In the genomic region with DNA sequence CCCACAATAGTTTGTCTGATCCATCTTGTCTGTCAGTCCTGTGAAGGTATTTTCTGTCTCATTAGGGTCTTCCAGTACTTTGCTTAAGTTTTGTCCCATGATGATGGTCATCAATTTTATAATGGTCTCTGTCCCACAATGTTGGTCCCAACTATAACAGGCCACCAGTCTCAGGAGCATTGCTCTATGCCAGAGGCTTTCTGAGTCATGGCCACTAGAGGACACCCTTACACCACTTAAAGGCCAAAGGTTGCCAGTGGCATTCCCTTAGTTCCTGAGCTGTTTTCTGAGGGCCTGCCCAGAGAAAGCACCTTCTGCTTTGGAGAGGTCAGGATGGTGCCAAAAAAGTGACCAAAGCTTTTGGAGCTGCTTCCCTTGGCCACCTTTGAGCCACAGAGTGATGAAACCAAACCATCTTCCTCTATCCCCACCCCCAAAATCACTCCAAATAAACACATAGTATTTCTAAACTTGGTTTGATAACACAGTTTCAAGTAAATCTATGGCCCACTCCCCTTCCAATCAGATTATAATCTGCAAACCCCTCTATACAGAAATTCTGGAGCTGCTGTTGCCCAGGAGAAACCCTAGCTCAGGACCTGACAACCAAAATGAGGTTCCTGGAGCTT, we compare ENCODE assay signal across 8 cellular contexts. TPM values are rescaled to one million over a fixed set of nuclear protein-coding genes. Genes with fewer than 3 reads are reported as not detected.
DNase-seq lines count a peak whose midpoint lies in the region; ATAC-seq, FAIRE-seq and TF ChIP-seq lines count a peak whose summit lies in the region.

No MANE protein-coding gene starts in this region.

- peak; percentile 89 for TF ChIP-seq CTCF in AG04449 (IDR thresholded peaks at IDR 0.05; ENCODE audit: insufficient read depth, low read length, missing control alignments)

- no peak overlapping the region for H3K27ac ChIP-seq in effector memory CD4-positive, alpha-beta T cell (ENCODE audit: insufficient read depth, low read length, poor library complexity, severe bottlenecking)
- H3K27ac ChIP-seq in substantia nigra (ENCODE audit: low read depth, low read length, poor library complexity, severe bottlenecking) = no peak overlapping the region

- no peak for TF ChIP-seq POLR2A in GM12891 (IDR thresholded peaks at IDR 0.05; ENCODE audit: low read depth, low read length)

- H3K27me3 ChIP-seq in effector memory CD4-positive, alpha-beta T cell (replicated peaks; ENCODE audit: control insufficient read depth, insufficient read depth, low read length, poor library complexity, severe bottlenecking) = no peaks in the 10 kb centered on the region

- H3K4me3 ChIP-seq in AG04449 (ENCODE audit: low read depth, low read length) = no peak overlapping the region
- no peak overlapping the region for H3K4me3 ChIP-seq in effector memory CD4-positive, alpha-beta T cell (ENCODE audit: insufficient read depth, low read depth, low read length, poor library complexity, severe bottlenecking)

- H3K4me1 ChIP-seq in effector memory CD4-positive, alpha-beta T cell (ENCODE audit: control insufficient read depth, insufficient read depth, low read length, poor library complexity, severe bottlenecking) = no peaks in the 10 kb centered on the region

- peak; percentile 72 for ATAC-seq in HG02938 (IDR thresholded peaks at IDR 0.05; ENCODE audit: unreplicated experiment)

- no peaks in the 10 kb centered on the region for H3K9me3 ChIP-seq in effector memory CD4-positive, alpha-beta T cell (ENCODE audit: control insufficient read depth, low read length)

- no peaks in the 10 kb centered on the region for H3K36me3 ChIP-seq in effector memory CD4-positive, alpha-beta T cell (ENCODE audit: control insufficient read depth, insufficient read depth, low read length)

- CTCF ChIA-PET in AG04449 (lab: Yijun Ruan, JAX) = interaction anchor here (0.6 to 15.9 kb wide), 60 partner anchors 10 to 909 kb away, joined by 3 to 1552 read pairs (median 4); a partner anchor contains a TSS

- peak; percentile 21 for DNase-seq in AG04449 (ENCODE audit: low read depth, low spot score)
- DNase-seq in GM12891 (ENCODE audit: insufficient read length, low spot score) = peak; percentile 31
- peak; percentile 23 for DNase-seq in NCI-H2029 treated with DMSO at 0.1 percent for 48 hours (lab: John Stamatoyannopoulos, UW)
- DNase-seq in activated CD4-positive, alpha-beta T cell treated with anti-CD3 and anti-CD28 coated beads for 1 hour = peak; percentile 16
- peak; percentile 16 to 34 (median 17) for DNase-seq in effector memory CD4-positive, alpha-beta T cell
- DNase-seq in medulla oblongata (ENCODE audit: extremely low spot score) = peak; percentile 88
- DNase-seq in substantia nigra (lab: John Stamatoyannopoulos, UW) = peak in 37 of 49 donors; percentile 7 to 70 (median 35)

- peak; percentile 86 for FAIRE-seq in GM12891 (lab: Jason Lieb, UNC)

- POLR2A ChIA-PET in AG04449 (lab: Yijun Ruan, JAX) = interaction anchor here (1.7 kb wide), 1 partner anchor 92 kb away, joined by 16 read pairs; no protein-coding TSS in a partner anchor

TF ChIP-seq in GM12891, 5 proteins besides CTCF, POLR2A, EP300 and RAD21:
- TF ChIP-seq PAX5 (IDR thresholded peaks at IDR 0.05; ENCODE audit: insufficient read depth, low read length, severe bottlenecking) = no peak
- no peak for TF ChIP-seq POLR2AphosphoS5 (IDR thresholded peaks at IDR 0.05; ENCODE audit: low read depth, low read length)
- TF ChIP-seq POU2F2 (IDR thresholded peaks at IDR 0.05; ENCODE audit: low read depth, low read length) = no peak
- no peak for TF ChIP-seq TAF1 (IDR thresholded peaks at IDR 0.05; ENCODE audit: low read depth, low read length)
- no peak for TF ChIP-seq SPI1 (IDR thresholded peaks at IDR 0.05; ENCODE audit: low read depth, low read length)
TF ChIP-seq in GM12891: peak in this region for 0.

RNA-seq across cellular contexts. Expression of a gene that starts 19.3 kb away (rescaled TPM):
- 350 TPM for polyA plus RNA-seq in GM12891 (2012; ENCODE audit: low read depth, missing spikeins)

RNA-seq across cellular contexts. Expression of a gene that starts 41.2 kb away (rescaled TPM):
- not detected for polyA plus RNA-seq in GM12891 (2012; ENCODE audit: low read depth, missing spikeins)

Comparison
In these comparisons a context has a peak if more than half of its experiments do, and no peak if none do; other contexts are left out.
1. DNase-seq: peak in every context shown above with its lines; median percentile 88 in medulla oblongata; 35 in substantia nigra; 31 in GM12891; 23 in NCI-H2029 treated with DMSO at 0.1 percent for 48 hours; 21 in AG04449; 17 in effector memory CD4-positive, alpha-beta T cell; 16 in activated CD4-positive, alpha-beta T cell treated with anti-CD3 and anti-CD28 coated beads for 1 hour.